ENCODE assay signal across 16 cellular contexts in the genomic region with DNA sequence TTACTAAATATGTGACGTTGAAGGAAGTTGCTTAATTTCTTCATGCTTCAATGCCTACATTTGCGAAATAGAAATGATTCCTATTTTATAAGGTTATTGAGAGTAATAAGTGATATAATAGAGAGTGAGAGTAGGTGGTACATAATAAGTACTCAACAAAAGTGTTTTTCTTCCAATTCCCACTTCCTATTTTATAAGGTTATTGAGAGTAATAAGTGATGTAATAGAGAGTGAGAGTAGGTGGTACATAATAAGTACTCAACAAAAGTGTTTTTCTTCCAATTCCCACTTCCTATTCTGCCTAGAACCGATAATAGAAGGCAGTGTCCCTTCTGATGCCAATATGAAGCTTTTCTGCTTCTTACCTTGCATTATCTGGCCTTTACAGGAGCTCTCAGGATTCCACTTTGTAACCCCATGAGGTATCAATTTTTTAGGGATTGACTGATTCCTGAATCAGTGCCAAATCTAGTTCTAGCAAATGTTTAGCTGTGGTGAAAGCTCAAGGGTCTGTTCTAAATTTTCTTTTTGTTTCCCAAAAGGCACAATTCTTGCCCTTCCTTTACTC. TPM values are rescaled to one million over a fixed set of nuclear protein-coding genes. Genes with fewer than 3 reads are reported as not detected.
"Had no signal": no experiment of that assay in that cellular context is flagged by ENCODE, and none has a peak within 500 bp of the region (broad histone marks: within the 10 kb centered on the region; RNA-seq: fewer than 3 reads in every experiment).

No MANE protein-coding gene starts in this region.

- H3K9me3 ChIP-seq: sigmoid colon had no signal

- H3K4me3 ChIP-seq: coronary artery, sigmoid colon had no signal

- H3K27ac ChIP-seq: brain microvascular endothelial cell, coronary artery, sigmoid colon had no signal

- H3K4me1 ChIP-seq: sigmoid colon had no signal

- ATAC-seq: esophagus mucosa, left lobe of liver had no signal

- H3K36me3 ChIP-seq: brain microvascular endothelial cell, sigmoid colon had no signal

- DNase-seq: activated CD4-positive, alpha-beta T cell treated with anti-CD3 and anti-CD28 coated beads, Interleukin-2, amount 10 ng/mL, durations not matched to agents 7 days and 5 days; activated CD4-positive, CD25-positive, alpha-beta regulatory T cell; activated CD8-positive, alpha-beta memory T cell treated with anti-CD3 and anti-CD28 coated beads for 24 hours; activated gamma-delta T cell treated with Interleukin-2 at 50 U/mL for 16 hours; activated naive CD8-positive, alpha-beta T cell treated with anti-CD3 and anti-CD28 coated beads for 36 hours; amygdala; brain microvascular endothelial cell; islet precursor cell; sigmoid colon; stimulated activated CD4-positive, alpha-beta T cell treated with anti-CD3 and anti-CD28 coated beads, Interleukin-1b, Interleukin-23, amount 100 ng/mL, for 48 hours had no signal

- H3K27me3 ChIP-seq: brain microvascular endothelial cell, sigmoid colon had no signal

RNA-seq across cellular contexts. Expression of a gene that starts 31.4 kb away (rescaled TPM):
- total RNA-seq: activated CD4-positive, alpha-beta T cell treated with anti-CD3 and anti-CD28 coated beads, Interleukin-2, amount 10 ng/mL, durations not matched to agents 7 days and 5 days; activated naive CD8-positive, alpha-beta T cell treated with anti-CD3 and anti-CD28 coated beads for 36 hours; lung microvascular endothelial cell; neural crest cell; osteocyte had no signal
